Comparison of ENCODE assay signal across 1 cellular context in the genomic region with DNA sequence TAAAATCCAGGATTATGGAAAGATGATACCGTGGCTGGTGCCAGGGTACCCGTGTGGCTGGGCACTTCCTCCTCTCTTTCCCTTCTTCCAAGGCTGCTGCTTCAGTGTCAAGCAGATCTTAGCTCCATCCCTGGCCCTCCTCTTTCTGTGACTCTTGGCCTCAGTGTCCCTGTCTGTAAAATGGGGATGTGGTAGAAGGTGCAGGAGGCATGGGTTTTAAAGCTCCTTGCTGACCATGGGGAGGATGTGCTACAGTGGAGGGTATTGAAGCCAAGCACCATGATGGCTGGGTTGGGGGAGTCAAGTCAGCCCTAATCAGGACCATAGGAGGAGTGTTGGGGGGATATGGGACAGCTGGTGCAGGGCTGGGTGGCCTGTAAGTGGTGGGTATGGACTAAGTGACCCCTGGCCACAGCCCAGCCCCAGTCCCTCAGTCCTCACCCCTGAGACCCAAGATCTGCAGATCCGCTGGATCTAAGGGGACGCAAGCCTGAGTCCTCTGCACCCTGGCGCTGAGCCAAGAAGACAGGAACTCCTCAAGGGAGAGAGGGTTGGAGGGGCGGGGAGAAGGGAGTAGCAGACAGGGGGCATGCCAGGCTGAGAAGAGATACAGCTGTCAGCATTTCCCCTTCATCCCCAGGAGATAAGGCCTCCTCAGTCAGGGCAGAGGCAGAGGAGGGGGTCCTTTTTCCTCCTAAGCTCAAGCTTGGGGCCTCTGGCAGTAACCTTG.
TF ChIP-seq lines count a peak whose summit lies in the region.

No MANE protein-coding gene starts in this region.

TF ChIP-seq in HepG2, 621 proteins besides CTCF, POLR2A, EP300 and RAD21:
- TF ChIP-seq DBP (CRISPR knock-in tag; IDR thresholded peaks at IDR 0.05; ENCODE audit: not compliant biosample characterization): no peak
- TF ChIP-seq NFIC (IDR thresholded peaks at IDR 0.05; ENCODE audit: low read length): no peak
- TF ChIP-seq ZNF629 (CRISPR knock-in tag; conservative IDR thresholded peaks at IDR 0.05): peak; percentile 75
- TF ChIP-seq ZNF879 (CRISPR knock-in tag; IDR thresholded peaks at IDR 0.05): no peak
- TF ChIP-seq PHF20 (CRISPR knock-in tag; IDR thresholded peaks at IDR 0.05): no peak
- TF ChIP-seq, protein P1, sequence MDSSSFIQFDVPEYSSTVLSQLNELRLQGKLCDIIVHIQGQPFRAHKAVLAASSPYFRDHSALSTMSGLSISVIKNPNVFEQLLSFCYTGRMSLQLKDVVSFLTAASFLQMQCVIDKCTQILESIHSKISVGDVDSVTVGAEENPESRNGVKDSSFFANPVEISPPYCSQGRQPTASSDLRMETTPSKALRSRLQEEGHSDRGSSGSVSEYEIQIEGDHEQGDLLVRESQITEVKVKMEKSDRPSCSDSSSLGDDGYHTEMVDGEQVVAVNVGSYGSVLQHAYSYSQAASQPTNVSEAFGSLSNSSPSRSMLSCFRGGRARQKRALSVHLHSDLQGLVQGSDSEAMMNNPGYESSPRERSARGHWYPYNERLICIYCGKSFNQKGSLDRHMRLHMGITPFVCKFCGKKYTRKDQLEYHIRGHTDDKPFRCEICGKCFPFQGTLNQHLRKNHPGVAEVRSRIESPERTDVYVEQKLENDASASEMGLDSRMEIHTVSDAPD (CRISPR knock-in tag; IDR thresholded peaks at IDR 0.05): no peak
- TF ChIP-seq E2F2 (CRISPR knock-in tag; IDR thresholded peaks at IDR 0.05; ENCODE audit: borderline replicate concordance): no peak
